ENCODE assay signal across 23 cellular contexts in genomic region chr9:112056986-112057385, GRCh38.
"Had no signal": no experiment of that assay in that cellular context is flagged by ENCODE, and none has a peak within 500 bp of the region (broad histone marks: within the 10 kb centered on the region; RNA-seq: fewer than 3 reads in every experiment).

No MANE protein-coding gene starts in this region.

- H3K4me3 Mint-ChIP-seq: activated CD4-positive, alpha-beta memory T cell treated with anti-CD3 and anti-CD28 coated beads, Interleukin-2, amount 10 ng/mL, durations not matched to agents 7 days and 5 days; activated CD4-positive, alpha-beta T cell treated with anti-CD3 and anti-CD28 coated beads, Interleukin-2, amount 10 ng/mL, durations not matched to agents 24 days and 14 days; activated naive CD4-positive, alpha-beta T cell treated with anti-CD3 and anti-CD28 coated beads, Interleukin-2, amount 10 ng/mL, durations not matched to agents 7 days and 5 days; activated naive CD8-positive, alpha-beta T cell treated with anti-CD3 and anti-CD28 coated beads for 36 hours; activated T-cell treated with anti-CD3 and anti-CD28 coated beads, Interleukin-2, amount 50 U/mL, for 72 hours; T-helper 17 cell; WTC11 had no signal

- H3K27ac ChIP-seq: brain microvascular endothelial cell, cardiac muscle cell, KMS-11 had no signal

- H3K4me2 ChIP-seq: KMS-11 had no signal

- H3K27me3 ChIP-seq: brain microvascular endothelial cell, cardiac muscle cell, MG63 had no signal

- H3K9ac ChIP-seq: KMS-11 had no signal

- H3K9me3 Mint-ChIP-seq: activated CD4-positive, alpha-beta memory T cell treated with anti-CD3 and anti-CD28 coated beads, Interleukin-2, amount 10 ng/mL, durations not matched to agents 7 days and 5 days; activated naive CD4-positive, alpha-beta T cell treated with anti-CD3 and anti-CD28 coated beads, Interleukin-2, amount 10 ng/mL, durations not matched to agents 7 days and 5 days; activated naive CD8-positive, alpha-beta T cell treated with anti-CD3 and anti-CD28 coated beads for 36 hours; activated T-helper 2 cell treated with anti-CD3 and anti-CD28 coated beads, Interferon-gamma antibody, Interleukin-2, Interleukin-4, amounts not matched to agents 10 μg/mL and 5 μg/mL and 100 μg/mL, durations not matched to agents 14 hours and 24 hours and 36 hours; WTC11 had no signal

- ATAC-seq: activated T-cell treated with anti-CD3 and anti-CD28 coated beads, Interleukin-2, amount 50 U/mL, for 72 hours; T-helper 17 cell; WTC11 had no signal

- H3K36me3 Mint-ChIP-seq: WTC11 had no signal

- H3K4me3 ChIP-seq: cardiac muscle cell, MG63 had no signal

- H3K36me3 ChIP-seq: brain microvascular endothelial cell had no signal

- DNase-seq: activated CD4-positive, alpha-beta memory T cell treated with anti-CD3 and anti-CD28 coated beads, Interleukin-2, amount 10 ng/mL, durations not matched to agents 7 days and 5 days; activated CD4-positive, alpha-beta T cell treated with anti-CD3 and anti-CD28 coated beads for 1 hour; activated CD4-positive, alpha-beta T cell treated with anti-CD3 and anti-CD28 coated beads, Interleukin-2, amount 10 ng/mL, durations not matched to agents 24 days and 14 days; activated gamma-delta T cell treated with Interleukin-2 at 50 U/mL for 16 hours; activated naive CD4-positive, alpha-beta T cell treated with anti-CD3 and anti-CD28 coated beads, Interleukin-2, amount 10 ng/mL, durations not matched to agents 7 days and 5 days; activated naive CD8-positive, alpha-beta T cell treated with anti-CD3 and anti-CD28 coated beads for 36 hours; activated T-cell treated with anti-CD3 and anti-CD28 coated beads, Interleukin-2, amount 50 U/mL, for 72 hours; brain microvascular endothelial cell; MG63; NCI-H1105; NCI-H1436; NCI-H1694 treated with DMSO at 0.1 percent for 48 hours; NCI-H2029 treated with DMSO at 0.1 percent for 48 hours; NCI-H510A treated with DMSO at 0.1 percent for 48 hours; NCI-H69; NK-92 treated with Interleukin-12 subunit alpha and Interleukin-12 subunit beta, amount 100 ng/mL, for 24 hours; SHP77 treated with DMSO at 0.1 percent for 48 hours; T-helper 17 cell; T-helper 9 cell had no signal

- H3K27ac Mint-ChIP-seq: activated CD4-positive, alpha-beta memory T cell treated with anti-CD3 and anti-CD28 coated beads, Interleukin-2, amount 10 ng/mL, durations not matched to agents 7 days and 5 days; activated CD4-positive, alpha-beta T cell treated with anti-CD3 and anti-CD28 coated beads, Interleukin-2, amount 10 ng/mL, durations not matched to agents 24 days and 14 days; activated naive CD4-positive, alpha-beta T cell treated with anti-CD3 and anti-CD28 coated beads, Interleukin-2, amount 10 ng/mL, durations not matched to agents 7 days and 5 days; activated naive CD8-positive, alpha-beta T cell treated with anti-CD3 and anti-CD28 coated beads for 36 hours; activated T-cell treated with anti-CD3 and anti-CD28 coated beads, Interleukin-2, amount 50 U/mL, for 72 hours; activated T-helper 2 cell treated with anti-CD3 and anti-CD28 coated beads, Interferon-gamma antibody, Interleukin-2, Interleukin-4, amounts not matched to agents 10 μg/mL and 5 μg/mL and 100 μg/mL, durations not matched to agents 14 hours and 24 hours and 36 hours; T-helper 17 cell; WTC11 had no signal

- H3K27me3 Mint-ChIP-seq: activated CD4-positive, alpha-beta memory T cell treated with anti-CD3 and anti-CD28 coated beads, Interleukin-2, amount 10 ng/mL, durations not matched to agents 7 days and 5 days; activated naive CD4-positive, alpha-beta T cell treated with anti-CD3 and anti-CD28 coated beads, Interleukin-2, amount 10 ng/mL, durations not matched to agents 7 days and 5 days; activated naive CD8-positive, alpha-beta T cell treated with anti-CD3 and anti-CD28 coated beads for 36 hours; T-helper 17 cell had no signal
